In genomic region chr9:28808042-28808441, GRCh38 we compare ENCODE assay signal across 16 cellular contexts.
DNase-seq lines count a peak whose midpoint lies in the region; ATAC-seq and TF ChIP-seq lines count a peak whose summit lies in the region.
"Had no signal": no experiment of that assay in that cellular context is flagged by ENCODE, and none has a peak within 500 bp of the region (broad histone marks: within the 10 kb centered on the region; RNA-seq: fewer than 3 reads in every experiment).

No MANE protein-coding gene starts in this region.

- DNase-seq in NCI-H748 (lab: John Stamatoyannopoulos, UW; ENCODE audit: unreplicated experiment) (peak; percentile 27), NCI-H748 treated with DMSO at 0.1 percent for 48 hours (lab: John Stamatoyannopoulos, UW) (no peak), RWPE2 (ENCODE audit: low spot score) (no peak), fibroblast of the aortic adventitia (ENCODE audit: low read depth) (peak; percentile 61), stromal cell of bone marrow (ENCODE audit: low read depth) (peak; percentile 50)
- no peak for DNase-seq in activated T-helper 2 cell treated with anti-CD3 and anti-CD28 coated beads, Interferon-gamma antibody, Interleukin-2, Interleukin-4, amounts not matched to agents 10 μg/mL and 5 μg/mL and 100 μg/mL, durations not matched to agents 14 hours and 24 hours and 36 hours (ENCODE audit: low spot score)
- no peak for DNase-seq in activated CD4-positive, alpha-beta memory T cell treated with anti-CD3 and anti-CD28 coated beads, Interleukin-2, amount 10 ng/mL, durations not matched to agents 7 days and 5 days
- DNase-seq in activated naive CD4-positive, alpha-beta T cell treated with anti-CD3 and anti-CD28 coated beads, Interleukin-2, amount 50 U/mL, for 16 hours = no peak
- DNase-seq: activated CD8-positive, alpha-beta memory T cell treated with anti-CD3 and anti-CD28 coated beads, Interleukin-2, amount 50 U/mL, for 48 hours; effector memory CD4-positive, alpha-beta T cell; RPMI8226; stimulated activated CD4-positive, alpha-beta T cell treated with anti-CD3 and anti-CD28 coated beads, Interleukin-4, amount 100 ng/mL, for 1 hour; stimulated activated naive CD4-positive, alpha-beta T cell had no signal

- H3K4me1 ChIP-seq in RWPE2 (ENCODE audit: insufficient read depth, poor library complexity, severe bottlenecking) = peaks cover 27% of the 10 kb centered on the region
- H3K4me1 ChIP-seq: HAP-1 had no signal

- no peak overlapping the region for H3K4me3 ChIP-seq in RWPE2 (ENCODE audit: severe bottlenecking)
- H3K4me3 ChIP-seq in fibroblast of the aortic adventitia (ENCODE audit: low read depth, low read length) = no peak overlapping the region
- H3K4me3 ChIP-seq: HAP-1 had no signal

- CTCF ChIA-PET in activated CD4-positive, alpha-beta memory T cell treated with anti-CD3 and anti-CD28 coated beads, Interleukin-2, amount 10 ng/mL, durations not matched to agents 7 days and 5 days (lab: Charles Lee) = no interaction called here

- H3K27me3 Mint-ChIP-seq in activated T-helper 2 cell treated with anti-CD3 and anti-CD28 coated beads, Interferon-gamma antibody, Interleukin-2, Interleukin-4, amounts not matched to agents 10 μg/mL and 5 μg/mL and 100 μg/mL, durations not matched to agents 14 hours and 24 hours and 36 hours (ENCODE audit: low read depth) = no peaks in the 10 kb centered on the region
- H3K27me3 Mint-ChIP-seq in activated CD4-positive, alpha-beta memory T cell treated with anti-CD3 and anti-CD28 coated beads, Interleukin-2, amount 10 ng/mL, durations not matched to agents 7 days and 5 days = no peaks in the 10 kb centered on the region
- H3K27me3 Mint-ChIP-seq: memory B cell, progenitor cell of endocrine pancreas had no signal

- peak; percentile 86 for ATAC-seq in RWPE2 (ENCODE audit: low read depth)

- H3K27me3 ChIP-seq in RWPE2 (ENCODE audit: insufficient read depth, poor library complexity, severe bottlenecking) = no peaks in the 10 kb centered on the region

- H3K4me3 Mint-ChIP-seq in activated T-helper 2 cell treated with anti-CD3 and anti-CD28 coated beads, Interferon-gamma antibody, Interleukin-2, Interleukin-4, amounts not matched to agents 10 μg/mL and 5 μg/mL and 100 μg/mL, durations not matched to agents 14 hours and 24 hours and 36 hours (ENCODE audit: low read depth) = no peak overlapping the region
- H3K4me3 Mint-ChIP-seq in activated CD4-positive, alpha-beta memory T cell treated with anti-CD3 and anti-CD28 coated beads, Interleukin-2, amount 10 ng/mL, durations not matched to agents 7 days and 5 days = no peak overlapping the region
- H3K4me3 Mint-ChIP-seq: memory B cell had no signal

- no peaks in the 10 kb centered on the region for H3K4me1 Mint-ChIP-seq in activated T-helper 2 cell treated with anti-CD3 and anti-CD28 coated beads, Interferon-gamma antibody, Interleukin-2, Interleukin-4, amounts not matched to agents 10 μg/mL and 5 μg/mL and 100 μg/mL, durations not matched to agents 14 hours and 24 hours and 36 hours (ENCODE audit: low read depth)
- H3K4me1 Mint-ChIP-seq in activated CD4-positive, alpha-beta memory T cell treated with anti-CD3 and anti-CD28 coated beads, Interleukin-2, amount 10 ng/mL, durations not matched to agents 7 days and 5 days = no peaks in the 10 kb centered on the region
- H3K4me1 Mint-ChIP-seq: memory B cell had no signal

- H3K36me3 Mint-ChIP-seq in activated T-helper 2 cell treated with anti-CD3 and anti-CD28 coated beads, Interferon-gamma antibody, Interleukin-2, Interleukin-4, amounts not matched to agents 10 μg/mL and 5 μg/mL and 100 μg/mL, durations not matched to agents 14 hours and 24 hours and 36 hours (ENCODE audit: low read depth) = no peaks in the 10 kb centered on the region
- no peaks in the 10 kb centered on the region for H3K36me3 Mint-ChIP-seq in activated CD4-positive, alpha-beta memory T cell treated with anti-CD3 and anti-CD28 coated beads, Interleukin-2, amount 10 ng/mL, durations not matched to agents 7 days and 5 days (ENCODE audit: low read depth)
- H3K36me3 Mint-ChIP-seq: memory B cell had no signal

- H3K9me3 ChIP-seq in RWPE2 (ENCODE audit: severe bottlenecking) = no peaks in the 10 kb centered on the region
- H3K9me3 ChIP-seq: HAP-1 had no signal

- intact Hi-C loops in activated T-helper 2 cell treated with anti-CD3 and anti-CD28 coated beads, Interferon-gamma antibody, Interleukin-2, Interleukin-4, amounts not matched to agents 10 μg/mL and 5 μg/mL and 100 μg/mL, durations not matched to agents 14 hours and 24 hours and 36 hours (cut with micrococcal nuclease) = no loop called here

- no peak overlapping the region for H3K27ac Mint-ChIP-seq in activated T-helper 2 cell treated with anti-CD3 and anti-CD28 coated beads, Interferon-gamma antibody, Interleukin-2, Interleukin-4, amounts not matched to agents 10 μg/mL and 5 μg/mL and 100 μg/mL, durations not matched to agents 14 hours and 24 hours and 36 hours
- no peak overlapping the region for H3K27ac Mint-ChIP-seq in activated CD4-positive, alpha-beta memory T cell treated with anti-CD3 and anti-CD28 coated beads, Interleukin-2, amount 10 ng/mL, durations not matched to agents 7 days and 5 days
- H3K27ac Mint-ChIP-seq: memory B cell, progenitor cell of endocrine pancreas had no signal

- POLR2A ChIA-PET in activated CD4-positive, alpha-beta memory T cell treated with anti-CD3 and anti-CD28 coated beads, Interleukin-2, amount 10 ng/mL, durations not matched to agents 7 days and 5 days (lab: Charles Lee) = no interaction called here

- H3K9me3 Mint-ChIP-seq in activated T-helper 2 cell treated with anti-CD3 and anti-CD28 coated beads, Interferon-gamma antibody, Interleukin-2, Interleukin-4, amounts not matched to agents 10 μg/mL and 5 μg/mL and 100 μg/mL, durations not matched to agents 14 hours and 24 hours and 36 hours = peaks cover 3% of the 10 kb centered on the region
- no peaks in the 10 kb centered on the region for H3K9me3 Mint-ChIP-seq in activated CD4-positive, alpha-beta memory T cell treated with anti-CD3 and anti-CD28 coated beads, Interleukin-2, amount 10 ng/mL, durations not matched to agents 7 days and 5 days

- no peaks in the 10 kb centered on the region for H3K36me3 ChIP-seq in RWPE2 (ENCODE audit: low read depth)
- H3K36me3 ChIP-seq: HAP-1 had no signal

- TF ChIP-seq CTCF in RWPE2 (IDR thresholded peaks at IDR 0.05; ENCODE audit: poor library complexity, severe bottlenecking) (no peak), fibroblast of the aortic adventitia (IDR thresholded peaks at IDR 0.05; ENCODE audit: insufficient read depth, low read length) (no peak)

- H3K27ac ChIP-seq in RWPE2 (ENCODE audit: poor library complexity, severe bottlenecking) = no peak overlapping the region

Comparison
In these comparisons a context has a peak if more than half of its experiments do, and no peak if none do; other contexts are left out.
1. DNase-seq: peak in NCI-H748 (single experiment), fibroblast of the aortic adventitia (single experiment) and stromal cell of bone marrow (single experiment); none in NCI-H748 treated with DMSO at 0.1 percent for 48 hours (single experiment), RWPE2 (single experiment), activated T-helper 2 cell treated with anti-CD3 and anti-CD28 coated beads, Interferon-gamma antibody, Interleukin-2, Interleukin-4, amounts not matched to agents 10 μg/mL and 5 μg/mL and 100 μg/mL, durations not matched to agents 14 hours and 24 hours and 36 hours (single experiment), activated CD4-positive, alpha-beta memory T cell treated with anti-CD3 and anti-CD28 coated beads, Interleukin-2, amount 10 ng/mL, durations not matched to agents 7 days and 5 days (single experiment) and activated naive CD4-positive, alpha-beta T cell treated with anti-CD3 and anti-CD28 coated beads, Interleukin-2, amount 50 U/mL, for 16 hours (single experiment).